In genomic region chr16:85753976-85754375, GRCh38 we compare ENCODE assay signal across 16 cellular contexts.
"Had no signal": no experiment of that assay in that cellular context is flagged by ENCODE, and none has a peak within 500 bp of the region (broad histone marks: within the 10 kb centered on the region; RNA-seq: fewer than 3 reads in every experiment).

No MANE protein-coding gene starts in this region.

- H3K4me3 ChIP-seq: upper lobe of right lung had no signal

- H3K4me3 Mint-ChIP-seq: activated CD4-positive, alpha-beta T cell treated with anti-CD3 and anti-CD28 coated beads, Interleukin-2, amount 10 ng/mL, durations not matched to agents 24 days and 14 days; activated naive CD4-positive, alpha-beta T cell treated with anti-CD3 and anti-CD28 coated beads for 36 hours; activated T-helper 17 cell treated with anti-CD3 and anti-CD28 coated beads, Interleukin-2, amount 50 U/mL, for 72 hours; WTC11 had no signal

- H3K27me3 ChIP-seq: upper lobe of right lung had no signal

- H3K27ac Mint-ChIP-seq: activated CD4-positive, alpha-beta T cell treated with anti-CD3 and anti-CD28 coated beads, Interleukin-2, amount 10 ng/mL, durations not matched to agents 24 days and 14 days; activated naive CD4-positive, alpha-beta T cell treated with anti-CD3 and anti-CD28 coated beads for 36 hours; activated T-helper 17 cell treated with anti-CD3 and anti-CD28 coated beads, Interleukin-2, amount 50 U/mL, for 72 hours; T-helper 17 cell; WTC11 had no signal

- H3K9me3 Mint-ChIP-seq: activated CD4-positive, alpha-beta T cell treated with anti-CD3 and anti-CD28 coated beads, Interleukin-2, amount 10 ng/mL, durations not matched to agents 24 days and 14 days; activated naive CD4-positive, alpha-beta T cell treated with anti-CD3 and anti-CD28 coated beads for 36 hours; activated T-helper 17 cell treated with anti-CD3 and anti-CD28 coated beads, Interleukin-2, amount 50 U/mL, for 72 hours; WTC11 had no signal

- ATAC-seq: activated T-helper 17 cell treated with anti-CD3 and anti-CD28 coated beads, Interleukin-2, amount 50 U/mL, for 72 hours; T-helper 17 cell; upper lobe of right lung; WTC11 had no signal

- H3K36me3 ChIP-seq: upper lobe of right lung had no signal

- FAIRE-seq: astrocyte, colon, endothelial cell of umbilical vein had no signal

- DNase-seq: activated CD4-positive, alpha-beta T cell treated with anti-CD3 and anti-CD28 coated beads, Interleukin-2, amount 10 ng/mL, durations not matched to agents 24 days and 14 days; activated CD8-positive, alpha-beta memory T cell treated with anti-CD3 and anti-CD28 coated beads for 24 hours; activated naive CD4-positive, alpha-beta T cell treated with anti-CD3 and anti-CD28 coated beads for 36 hours; effector CD4-positive, alpha-beta T cell; foreskin melanocyte; head of caudate nucleus; right cardiac atrium; stimulated activated CD4-positive, alpha-beta T cell treated with anti-CD3 and anti-CD28 coated beads, Interleukin-1b, Interleukin-23, amount 100 ng/mL, for 48 hours; stimulated activated naive CD4-positive, alpha-beta T cell; T-helper 17 cell; upper lobe of right lung had no signal

- H3K27ac ChIP-seq: upper lobe of right lung had no signal

- H3K36me3 Mint-ChIP-seq: WTC11 had no signal

- H3K9me3 ChIP-seq: upper lobe of right lung had no signal
